23 cellular contexts compared by ENCODE assay signal in genomic region chr1:241586905-241587532, GRCh38.
"Had no signal": no experiment of that assay in that cellular context is flagged by ENCODE, and none has a peak within 500 bp of the region (broad histone marks: within the 10 kb centered on the region; RNA-seq: fewer than 3 reads in every experiment).

No MANE protein-coding gene starts in this region.

- H3K4me3 ChIP-seq: colonic mucosa, gastroesophageal sphincter, heart left ventricle, mucosa of descending colon, stomach, transverse colon had no signal

- H3K4me1 ChIP-seq: colonic mucosa, gastroesophageal sphincter, heart left ventricle, stomach had no signal

- H3K36me3 ChIP-seq: brain microvascular endothelial cell, colonic mucosa, gastroesophageal sphincter, heart left ventricle, stomach, transverse colon, WERI-Rb-1 had no signal

- H3K27me3 ChIP-seq: brain microvascular endothelial cell, colonic mucosa, gastroesophageal sphincter, heart left ventricle, stomach, transverse colon had no signal

- H3K27ac ChIP-seq: brain microvascular endothelial cell, colonic mucosa, epithelial cell of prostate, gastroesophageal sphincter, heart left ventricle, stomach, transverse colon, WERI-Rb-1 had no signal

- DNase-seq: activated CD4-positive, alpha-beta T cell treated with anti-CD3 and anti-CD28 coated beads, Interleukin-2, amount 10 ng/mL, durations not matched to agents 7 days and 5 days; activated CD4-positive, CD25-positive, alpha-beta regulatory T cell treated with anti-CD3 and anti-CD28 coated beads, Interleukin-2, amount 50 U/mL, for 72 hours; activated CD8-positive, alpha-beta memory T cell treated with anti-CD3 and anti-CD28 coated beads, Interleukin-2, amount 10 ng/mL, durations not matched to agents 7 days and 5 days; activated CD8-positive, alpha-beta T cell treated with anti-CD3 and anti-CD28 coated beads for 36 hours; activated effector memory CD4-positive, alpha-beta T cell treated with anti-CD3 and anti-CD28 coated beads, Interleukin-2, amount 50 U/mL, for 16 hours; activated T-cell treated with anti-CD3 and anti-CD28 coated beads for 4 hours; aorta; brain microvascular endothelial cell; central memory CD4-positive, alpha-beta T cell; colonic mucosa; heart left ventricle; left colon; mesenchymal stem cell; mucosa of descending colon; right cardiac atrium; stimulated activated CD4-positive, alpha-beta T cell treated with anti-CD3 and anti-CD28 coated beads, Interleukin-12 subunit alpha, Interleukin-12 subunit beta, amount 100 ng/mL, for 4 hours; stimulated activated CD4-positive, alpha-beta T cell treated with anti-CD3 and anti-CD28 coated beads, Interleukin-4, amount 100 ng/mL, for 4 hours; stomach; T-cell; transverse colon; WERI-Rb-1 had no signal
